In genomic region chr3:14179114-14179465, GRCh38 we compare ENCODE assay signal across 8 cellular contexts. TPM values are rescaled to one million over a fixed set of nuclear protein-coding genes. Genes with fewer than 3 reads are reported as not detected.
DNase-seq lines count a peak whose midpoint lies in the region; ATAC-seq and TF ChIP-seq lines count a peak whose summit lies in the region.

No MANE protein-coding gene starts in this region.

- no peaks in the 10 kb centered on the region for H3K27me3 Mint-ChIP-seq in CD4-positive, CD25-positive, alpha-beta regulatory T cell
- H3K27me3 Mint-ChIP-seq in neural progenitor cell (ENCODE audit: insufficient read depth, low read depth): peaks cover 2% of the 10 kb centered on the region

- peaks cover 23% of the 10 kb centered on the region for H3K36me3 Mint-ChIP-seq in CD4-positive, CD25-positive, alpha-beta regulatory T cell
- peaks cover 6% of the 10 kb centered on the region for H3K36me3 Mint-ChIP-seq in neural progenitor cell

- H3F3A ChIP-seq in OCI-LY1 (ENCODE audit: insufficient read depth, low read length) (no peaks in the 10 kb centered on the region), neural progenitor cell (ENCODE audit: low read depth) (no peaks in the 10 kb centered on the region)

- no peak for ATAC-seq in CD4-positive, CD25-positive, alpha-beta regulatory T cell (ENCODE audit: low read depth in 2 of 2)

- peaks cover 46% of the 10 kb centered on the region for H3K4me1 ChIP-seq in CD4-positive, CD25-positive, alpha-beta regulatory T cell (ENCODE audit: control insufficient read depth, insufficient read depth, low read length, poor library complexity, severe bottlenecking)
- peaks cover 47% of the 10 kb centered on the region for H3K4me1 ChIP-seq in OCI-LY1 (ENCODE audit: insufficient read depth, low read length, severe bottlenecking)
- peaks cover 17% of the 10 kb centered on the region for H3K4me1 ChIP-seq in endocrine pancreas (ENCODE audit: control insufficient read depth, insufficient read depth, low read length)
- H3K4me1 ChIP-seq in neural progenitor cell: peaks cover 14% of the 10 kb centered on the region

- H3K4me2 ChIP-seq in OCI-LY1 (ENCODE audit: low read length) (peak overlapping the region; percentile 84), neural progenitor cell (peak overlapping the region; percentile 98)

- no peaks in the 10 kb centered on the region for H3K27me3 ChIP-seq in CD4-positive, CD25-positive, alpha-beta regulatory T cell (ENCODE audit: control insufficient read depth, insufficient read depth, low read length)
- H3K27me3 ChIP-seq in OCI-LY1 (ENCODE audit: insufficient read depth, low read length): no peaks in the 10 kb centered on the region
- no peaks in the 10 kb centered on the region for H3K27me3 ChIP-seq in endocrine pancreas (ENCODE audit: control insufficient read depth, insufficient read depth, low read length)
- no peaks in the 10 kb centered on the region for H3K27me3 ChIP-seq in neural progenitor cell

- H3K9me3 Mint-ChIP-seq in CD4-positive, CD25-positive, alpha-beta regulatory T cell: no peaks in the 10 kb centered on the region
- H3K9me3 Mint-ChIP-seq in neural progenitor cell: no peaks in the 10 kb centered on the region

- no peak overlapping the region for H2AFZ ChIP-seq in OCI-LY1 (ENCODE audit: low read length)
- peak overlapping the region; percentile 98 for H2AFZ ChIP-seq in neural progenitor cell (replicated peaks)

- H3K9me2 ChIP-seq in OCI-LY1 (ENCODE audit: low read depth, low read length): no peaks in the 10 kb centered on the region

- peaks cover 42 to 86% (median 67%) of the 10 kb centered on the region in 4 donors for H3K4me1 Mint-ChIP-seq in CD4-positive, CD25-positive, alpha-beta regulatory T cell
- H3K4me1 Mint-ChIP-seq in neural progenitor cell: peaks cover 43% of the 10 kb centered on the region

- peaks cover 34% of the 10 kb centered on the region for H3K79me2 ChIP-seq in OCI-LY1 (ENCODE audit: insufficient read depth, low read length)
- peaks cover 77% of the 10 kb centered on the region for H3K79me2 ChIP-seq in neural progenitor cell (ENCODE audit: low read depth)

- DNase-seq in CD4-positive, CD25-positive, alpha-beta regulatory T cell: no peak
- no peak for DNase-seq in neural progenitor cell (ENCODE audit: low spot score)
- no peak for DNase-seq in NCI-H1092 (lab: John Stamatoyannopoulos, UW)
- no peak for DNase-seq in H4 (ENCODE audit: low spot score)
- DNase-seq in NCI-H1436 (lab: John Stamatoyannopoulos, UW): no peak
- no peak for DNase-seq in NCI-H146 (lab: John Stamatoyannopoulos, UW)

- peak overlapping the region; percentile 91 for H3K9ac ChIP-seq in OCI-LY1 (ENCODE audit: low read length)
- peak overlapping the region; percentile 89 for H3K9ac ChIP-seq in endocrine pancreas (ENCODE audit: control insufficient read depth, insufficient read depth, low read length)
- H3K9ac ChIP-seq in neural progenitor cell: peak overlapping the region; percentile 98

- peak overlapping the region; percentile 95 to 99 (median 97) for H3K4me3 Mint-ChIP-seq in CD4-positive, CD25-positive, alpha-beta regulatory T cell
- H3K4me3 Mint-ChIP-seq in neural progenitor cell: peak overlapping the region; percentile 96

- no peaks in the 10 kb centered on the region for H3K9me3 ChIP-seq in CD4-positive, CD25-positive, alpha-beta regulatory T cell (ENCODE audit: control insufficient read depth in 2 of 2, low read length in 2 of 2)
- H3K9me3 ChIP-seq in OCI-LY1 (ENCODE audit: low read length) (no peaks in the 10 kb centered on the region), endocrine pancreas (ENCODE audit: control insufficient read depth, low read length) (no peaks in the 10 kb centered on the region), neural progenitor cell (ENCODE audit: low read depth) (no peaks in the 10 kb centered on the region)

- H3K4me3 ChIP-seq in CD4-positive, CD25-positive, alpha-beta regulatory T cell (ENCODE audit: low read depth, low read length): peak overlapping the region; percentile 99
- H3K4me3 ChIP-seq in OCI-LY1 (ENCODE audit: low read depth, low read length, poor library complexity, severe bottlenecking) (peak overlapping the region; percentile 89), endocrine pancreas (ENCODE audit: control insufficient read depth, insufficient read depth, low read length) (peak overlapping the region; percentile 98), neural progenitor cell (peak overlapping the region; percentile 98)

- TF ChIP-seq CTCF in OCI-LY1 (IDR thresholded peaks at IDR 0.05; ENCODE audit: low read length) (no peak), neural progenitor cell (IDR thresholded peaks at IDR 0.05) (no peak)

- peaks cover 27% of the 10 kb centered on the region for H3K36me3 ChIP-seq in CD4-positive, CD25-positive, alpha-beta regulatory T cell (ENCODE audit: control insufficient read depth, insufficient read depth, low read length)
- H3K36me3 ChIP-seq in OCI-LY1 (ENCODE audit: insufficient read depth, low read length) (peaks cover 32% of the 10 kb centered on the region), endocrine pancreas (ENCODE audit: control insufficient read depth, insufficient read depth, low read length) (no peaks in the 10 kb centered on the region), neural progenitor cell (peaks cover 6% of the 10 kb centered on the region)

- H4K20me1 ChIP-seq in OCI-LY1 (ENCODE audit: insufficient read depth, low read length): no peaks in the 10 kb centered on the region
- peaks cover 33% of the 10 kb centered on the region for H4K20me1 ChIP-seq in neural progenitor cell (ENCODE audit: low read depth)

- H3K27ac ChIP-seq in CD4-positive, CD25-positive, alpha-beta regulatory T cell (ENCODE audit: insufficient read depth, low read length, poor library complexity, severe bottlenecking): peak overlapping the region; percentile 97
- H3K27ac ChIP-seq in OCI-LY1 (ENCODE audit: low read depth, low read length, poor library complexity, severe bottlenecking) (peak overlapping the region; percentile 18), neural progenitor cell (no peak overlapping the region)

- peak overlapping the region; percentile 99 to 100 (median 100) for H3K27ac Mint-ChIP-seq in CD4-positive, CD25-positive, alpha-beta regulatory T cell
- peak overlapping the region; percentile 97 for H3K27ac Mint-ChIP-seq in neural progenitor cell

RNA-seq across cellular contexts. Expression of gene LSM3, which starts 0.5 kb away (rescaled TPM):
- 6.6 TPM for total RNA-seq in CD4-positive, CD25-positive, alpha-beta regulatory T cell
- 10 to 100 TPM; 19.1 to 25.7 (median 22.9) TPM for polyA plus RNA-seq in CD4-positive, CD25-positive, alpha-beta regulatory T cell
- 20.9 and 36.2 TPM in 2 replicates for total RNA-seq in neural progenitor cell (ENCODE audit: low replicate concordance)
- total RNA-seq in H4 (2014; rRNA removed; shearing (Covaris generic)): 39.2 and 42.7 TPM in 2 replicates

RNA-seq across cellular contexts. Expression of gene XPC, which starts 0.7 kb away (rescaled TPM):
- total RNA-seq in CD4-positive, CD25-positive, alpha-beta regulatory T cell: 75.5 TPM
- 10 to 100 TPM; 31.3 to 42.7 (median 36.9) TPM for polyA plus RNA-seq in CD4-positive, CD25-positive, alpha-beta regulatory T cell
- 33.4 and 44.1 TPM in 2 replicates for total RNA-seq in neural progenitor cell (ENCODE audit: low replicate concordance)
- total RNA-seq in H4 (2014; rRNA removed; shearing (Covaris generic)): 17.1 and 22.5 TPM in 2 replicates

RNA-seq across cellular contexts. Expression of gene TMEM43, which starts 54.2 kb away (rescaled TPM):
- 50.2 TPM for total RNA-seq in CD4-positive, CD25-positive, alpha-beta regulatory T cell
- polyA plus RNA-seq in CD4-positive, CD25-positive, alpha-beta regulatory T cell: 10 to 100 TPM; 73.7 to 81.0 (median 76.3) TPM
- total RNA-seq in neural progenitor cell (ENCODE audit: low replicate concordance): 19.7 and 22.0 TPM in 2 replicates
- 75.6 and 79.7 TPM in 2 replicates for total RNA-seq in H4 (2014; rRNA removed; shearing (Covaris generic))

RNA-seq across cellular contexts. Expression of gene CHCHD4, which starts 54.4 kb away (rescaled TPM):
- 3.6 TPM for total RNA-seq in CD4-positive, CD25-positive, alpha-beta regulatory T cell
- polyA plus RNA-seq in CD4-positive, CD25-positive, alpha-beta regulatory T cell: 10 to 100 TPM; 10.3 to 21.1 (median 16.5) TPM
- total RNA-seq in neural progenitor cell (ENCODE audit: low replicate concordance): 7.6 and 9.2 TPM in 2 replicates
- 32.7 and 36.3 TPM in 2 replicates for total RNA-seq in H4 (2014; rRNA removed; shearing (Covaris generic))
